21 cellular contexts compared by ENCODE assay signal in genomic region chr10:104483582-104483981, GRCh38.
"Had no signal": no experiment of that assay in that cellular context is flagged by ENCODE, and none has a peak within 500 bp of the region (broad histone marks: within the 10 kb centered on the region; RNA-seq: fewer than 3 reads in every experiment).

No MANE protein-coding gene starts in this region.

- H3K4me3 ChIP-seq: heart right ventricle, ovary, prostate gland, tibial artery had no signal

- ATAC-seq: activated T-cell treated with anti-CD3 and anti-CD28 coated beads, Interleukin-2, amount 50 U/mL, for 4 hours; heart right ventricle; left colon; WTC11 had no signal

- H3K27ac ChIP-seq: epithelial cell of prostate, heart right ventricle, neutrophil, ovary, prostate gland, tibial artery had no signal

- H3K36me3 ChIP-seq: heart right ventricle, neutrophil, ovary, prostate gland, tibial artery had no signal

- DNase-seq: activated CD4-positive, alpha-beta T cell treated with anti-CD3 and anti-CD28 coated beads for 4 hours; activated CD8-positive, alpha-beta memory T cell treated with anti-CD3 and anti-CD28 coated beads for 24 hours; activated CD8-positive, alpha-beta memory T cell treated with anti-CD3 and anti-CD28 coated beads, Interleukin-2, amount 50 U/mL, for 48 hours; activated naive CD4-positive, alpha-beta T cell treated with Interleukin-2 at 50 U/mL for 16 hours; activated T-cell treated with anti-CD3 and anti-CD28 coated beads, Interleukin-2, amount 50 U/mL, for 4 hours; anterior cingulate cortex; heart right ventricle; left colon; ovary; stimulated activated CD4-positive, alpha-beta T cell treated with anti-CD3 and anti-CD28 coated beads, Interleukin-4, amount 100 ng/mL, for 4 hours; T-helper 9 cell; tibial artery had no signal

- H3K9me3 ChIP-seq: heart right ventricle, neutrophil, ovary, prostate gland, tibial artery had no signal

- H3K4me1 ChIP-seq: heart right ventricle, prostate gland had no signal

- H3K27ac Mint-ChIP-seq: activated T-helper 2 cell treated with anti-CD3 and anti-CD28 coated beads, Interferon-gamma antibody, Interleukin-2, Interleukin-4, amounts not matched to agents 10 μg/mL and 5 μg/mL and 100 μg/mL, durations not matched to agents 14 hours and 24 hours and 36 hours; brain; memory B cell; nephron; stimulated activated naive CD8-positive, alpha-beta T cell treated with anti-CD3 and anti-CD28 coated beads, Interleukin-15, Interleukin-2, amounts not matched to agents 100 ng/mL and 50 ng/mL, for 24 hours; WTC11 had no signal

- H3K36me3 Mint-ChIP-seq: brain, memory B cell, WTC11 had no signal

- H3K4me1 Mint-ChIP-seq: nephron had no signal

- H3K4me3 Mint-ChIP-seq: activated T-cell treated with anti-CD3 and anti-CD28 coated beads, Interleukin-2, amount 50 U/mL, for 4 hours; brain; memory B cell; nephron; stimulated activated naive CD8-positive, alpha-beta T cell treated with anti-CD3 and anti-CD28 coated beads, Interleukin-15, Interleukin-2, amounts not matched to agents 100 ng/mL and 50 ng/mL, for 24 hours; WTC11 had no signal

- H3K9me3 Mint-ChIP-seq: activated T-cell treated with anti-CD3 and anti-CD28 coated beads, Interleukin-2, amount 50 U/mL, for 4 hours; activated T-helper 2 cell treated with anti-CD3 and anti-CD28 coated beads, Interferon-gamma antibody, Interleukin-2, Interleukin-4, amounts not matched to agents 10 μg/mL and 5 μg/mL and 100 μg/mL, durations not matched to agents 14 hours and 24 hours and 36 hours; nephron; stimulated activated naive CD8-positive, alpha-beta T cell treated with anti-CD3 and anti-CD28 coated beads, Interleukin-15, Interleukin-2, amounts not matched to agents 100 ng/mL and 50 ng/mL, for 24 hours; WTC11 had no signal

- H3K27me3 ChIP-seq: ovary had no signal
